16 cellular contexts compared by ENCODE assay signal in genomic region chr1:200751717-200752116, GRCh38. TPM values are rescaled to one million over a fixed set of nuclear protein-coding genes. Genes with fewer than 3 reads are reported as not detected.
A peak's percentile ranks its signal among the peaks of the same experiment; 100 is the strongest.
DNase-seq lines count a peak whose midpoint lies in the region; ATAC-seq and TF ChIP-seq lines count a peak whose summit lies in the region.
"Had no signal": no experiment of that assay in that cellular context is flagged by ENCODE, and none has a peak within 500 bp of the region (broad histone marks: within the 10 kb centered on the region; RNA-seq: fewer than 3 reads in every experiment).

No MANE protein-coding gene starts in this region.

- TF ChIP-seq CTCF in foreskin keratinocyte (conservative IDR thresholded peaks at IDR 0.05) = no peak

- H3K4me1 ChIP-seq in foreskin keratinocyte = peaks cover 30% of the 10 kb centered on the region

- H3K27me3 ChIP-seq in foreskin keratinocyte = no peaks in the 10 kb centered on the region
- H3K27me3 ChIP-seq: hepatocyte, MG63, SJSA1 had no signal

- no peak overlapping the region for H3K27ac ChIP-seq in foreskin keratinocyte
- H3K27ac ChIP-seq: 22Rv1, hepatocyte had no signal

- peak; percentile 85 to 89 for ATAC-seq in activated CD4-positive, CD25-positive, alpha-beta regulatory T cell treated with anti-CD3 and anti-CD28 coated beads, Interleukin-2, amount 50 U/mL, for 24 hours
- peak; percentile 77 for ATAC-seq in GM21447 (IDR thresholded peaks at IDR 0.05; ENCODE audit: unreplicated experiment)
- peak; percentile 81 for ATAC-seq in HG03139 (IDR thresholded peaks at IDR 0.05; ENCODE audit: unreplicated experiment)
- peak; percentile 49 for ATAC-seq in foreskin keratinocyte

- no peak for DNase-seq in activated CD4-positive, CD25-positive, alpha-beta regulatory T cell (lab: John Stamatoyannopoulos, UW)
- DNase-seq in foreskin keratinocyte (no peak), ureter (ENCODE audit: low spot score) (no peak), NCI-H1092 treated with DMSO at 0.1 percent for 48 hours (lab: John Stamatoyannopoulos, UW) (no peak), islet precursor cell (no peak)
- DNase-seq: activated CD4-positive, CD25-positive, alpha-beta regulatory T cell treated with anti-CD3 and anti-CD28 coated beads, Interleukin-2, amount 50 U/mL, for 72 hours; amygdala; MG63; NCI-H524; posterior cingulate gyrus had no signal

RNA-seq across cellular contexts. Expression of gene CAMSAP2, which starts 13.0 kb away (rescaled TPM):
- total RNA-seq in foreskin keratinocyte (60.2 and 62.5 TPM in 2 replicates), ureter (37.8 TPM)
- polyA plus RNA-seq in foreskin keratinocyte = 9.1 and 10.8 TPM in 2 replicates
